1 cellular context compared by ENCODE assay signal in genomic region chr10:43390791-43391190, GRCh38.
TF ChIP-seq lines count a peak whose summit lies in the region.

No MANE protein-coding gene starts in this region.

TF ChIP-seq in HCT116, 20 proteins besides CTCF, POLR2A, EP300 and RAD21 (continued from another document):
- TF ChIP-seq ZBTB33 (IDR thresholded peaks at IDR 0.05; ENCODE audit: extremely low read depth, insufficient replicate concordance, low read length) (no peak), REST (IDR thresholded peaks at IDR 0.05; ENCODE audit: low read depth) (no peak), CEBPB (IDR thresholded peaks at IDR 0.05; ENCODE audit: low read depth) (no peak), SIN3A (IDR thresholded peaks at IDR 0.05; ENCODE audit: low read depth) (no peak), MAX (IDR thresholded peaks at IDR 0.05) (no peak), ELF1 (IDR thresholded peaks at IDR 0.05; ENCODE audit: borderline replicate concordance, low read depth) (no peak), ZNF274 (IDR thresholded peaks at IDR 0.05; ENCODE audit: low read depth, low read length) (no peak), YY1 (IDR thresholded peaks at IDR 0.05; ENCODE audit: extremely low read depth, insufficient replicate concordance, low read depth, low read length) (no peak), FOSL1 (IDR thresholded peaks at IDR 0.05; ENCODE audit: low read depth) (no peak), CBX3 (IDR thresholded peaks at IDR 0.05; ENCODE audit: low read depth) (no peak)
TF ChIP-seq in HCT116: peak in this region for 0.
